ENCODE assay signal across 24 cellular contexts in genomic region chr13:89496478-89496877, GRCh38.
DNase-seq lines count a peak whose midpoint lies in the region; ATAC-seq and TF ChIP-seq lines count a peak whose summit lies in the region.
"Had no signal": no experiment of that assay in that cellular context is flagged by ENCODE, and none has a peak within 500 bp of the region (broad histone marks: within the 10 kb centered on the region; RNA-seq: fewer than 3 reads in every experiment).

No MANE protein-coding gene starts in this region.

- H3K9me3 ChIP-seq in SK-N-SH = no peaks in the 10 kb centered on the region
- H3K9me3 ChIP-seq: A549 had no signal

- in situ Hi-C loops in GM13976 (cut with MboI; ENCODE audit: low sequenced_read_pairs, unreplicated experiment) = no loop called here

- CTCF ChIA-PET in SK-N-SH (lab: Yijun Ruan, JAX) = no interaction called here

- no peak overlapping the region for H3K56ac ChIP-seq in mesendoderm (ENCODE audit: low read length)

- 16% methylated on average over 2 of the region's 2 CpGs for WGBS in SK-N-SH (ENCODE audit: low lambda C conversion rate)
- no CpG with 5 or more reads among the region's 2 CpGs for WGBS in mesendoderm (ENCODE audit: extremely low coverage, insufficient coverage, low lambda C conversion rate)

- no peak overlapping the region for H2BK15ac ChIP-seq in mesendoderm (replicated peaks; ENCODE audit: low read depth)

- no peak overlapping the region for H3K4me3 ChIP-seq in SK-N-SH (ENCODE audit: low read depth in 2 of 2, low read length in 1 of 2)
- no peak overlapping the region for H3K4me3 ChIP-seq in mesendoderm (ENCODE audit: low read length)
- H3K4me3 ChIP-seq: A549, BLaER1, GM12878 had no signal

- H2AFZ ChIP-seq in SK-N-SH (ENCODE audit: low read depth) = no peak overlapping the region

- H3K27ac ChIP-seq in SK-N-SH (ENCODE audit: low read depth in 2 of 2, low read length in 1 of 2) = no peak overlapping the region
- no peak overlapping the region for H3K27ac ChIP-seq in mesendoderm (ENCODE audit: low read depth, low read length)
- H3K27ac ChIP-seq: 22Rv1, A549, BLaER1, HL-60 had no signal

- no peaks in the 10 kb centered on the region for H3F3A ChIP-seq in SK-N-SH (replicated peaks; ENCODE audit: insufficient read depth)

- TF ChIP-seq CTCF in SK-N-SH (IDR thresholded peaks at IDR 0.05) (no peak), GM13976 (IDR thresholded peaks at IDR 0.05; ENCODE audit: borderline replicate concordance, control extremely low read depth, extremely low read depth, insufficient read depth, missing control alignments) (no peak)

- H3K9me2 ChIP-seq in SK-N-SH = no peaks in the 10 kb centered on the region

- H3K27me3 ChIP-seq in SK-N-SH (ENCODE audit: insufficient read depth) = no peaks in the 10 kb centered on the region
- H3K27me3 ChIP-seq in mesendoderm (ENCODE audit: insufficient read depth, low read length, poor library complexity) = no peaks in the 10 kb centered on the region
- H3K27me3 ChIP-seq: BLaER1 had no signal

- ATAC-seq in GM19455 (IDR thresholded peaks at IDR 0.05; ENCODE audit: unreplicated experiment) = no peak
- ATAC-seq: A549, GM12878, HCT116 had no signal

- H3K36me3 ChIP-seq in SK-N-SH (replicated peaks in 1 of 2; ENCODE audit: control insufficient read depth in 1 of 2, insufficient read depth in 2 of 2, low read length in 1 of 2) (no peaks in the 10 kb centered on the region), mesendoderm (ENCODE audit: control insufficient read depth, insufficient read depth, low read length) (no peaks in the 10 kb centered on the region)
- H3K36me3 ChIP-seq: BLaER1 had no signal

- H3K4me1 ChIP-seq in SK-N-SH (ENCODE audit: control insufficient read depth in 1 of 2, insufficient read depth in 2 of 2, low read depth in 1 of 2, low read length in 1 of 2) (peaks cover 0 to 3% of the 10 kb centered on the region in 2 experiments; a peak in 2 of 4 replicates), mesendoderm (ENCODE audit: control insufficient read depth, low read depth, low read length) (no peaks in the 10 kb centered on the region)
- H3K4me1 ChIP-seq: A549, BLaER1 had no signal

- H2BK5ac ChIP-seq in mesendoderm (ENCODE audit: low read length) = no peak overlapping the region

- POLR2A ChIA-PET in SK-N-SH (lab: Yijun Ruan, JAX) = no interaction called here

- no peak overlapping the region for H2AK5ac ChIP-seq in mesendoderm (ENCODE audit: low read length)

- H3K23ac ChIP-seq in mesendoderm (ENCODE audit: low read length) = no peak overlapping the region

- no peaks in the 10 kb centered on the region for H4K20me1 ChIP-seq in SK-N-SH (ENCODE audit: insufficient read depth)
- H4K20me1 ChIP-seq: BLaER1 had no signal

- no peak overlapping the region for H2BK120ac ChIP-seq in mesendoderm (ENCODE audit: low read depth, low read length)

- H3K9ac ChIP-seq in SK-N-SH = no peak overlapping the region
- no peak overlapping the region for H3K9ac ChIP-seq in mesendoderm (ENCODE audit: low read length)
- H3K9ac ChIP-seq: BLaER1 had no signal

- H3K4me2 ChIP-seq in SK-N-SH (no peak overlapping the region), mesendoderm (ENCODE audit: low read length) (no peak overlapping the region)
- H3K4me2 ChIP-seq: A549, BLaER1 had no signal

- no peaks in the 10 kb centered on the region for H3K79me1 ChIP-seq in mesendoderm (ENCODE audit: low read length)

- H3K79me2 ChIP-seq in SK-N-SH (ENCODE audit: insufficient read depth) (no peaks in the 10 kb centered on the region), mesendoderm (ENCODE audit: control insufficient read depth, insufficient read depth, low read length) (no peaks in the 10 kb centered on the region)

- H4K5ac ChIP-seq in mesendoderm (ENCODE audit: low read length) = no peak overlapping the region

- TF ChIP-seq EP300 in SK-N-SH (IDR thresholded peaks at IDR 0.05; ENCODE audit: borderline replicate concordance in 1 of 2, low read depth in 1 of 2, low read length in 1 of 2) = peak in 1 of 2 experiments; percentile 97; a peak in 2 of 4 replicates

- TF ChIP-seq RAD21 in SK-N-SH (IDR thresholded peaks at IDR 0.05; ENCODE audit: low read length) = peak; percentile 15; the same call in 1 of the 2 replicates

- no peak overlapping the region for H3K18ac ChIP-seq in mesendoderm (ENCODE audit: low read length)

- peak; percentile 5 for DNase-seq in NCI-H146 (lab: John Stamatoyannopoulos, UW)
- DNase-seq in NCI-H146 treated with DMSO at 0.1 percent for 48 hours (lab: John Stamatoyannopoulos, UW; ENCODE audit: unreplicated experiment) = no peak
- DNase-seq in NCI-H226 = peak; percentile 49
- DNase-seq in SK-N-SH = peak; percentile 56
- peak; percentile 53 for DNase-seq in mesendoderm
- no peak for DNase-seq in GM13976 (ENCODE audit: low spot score)
- no peak for DNase-seq in NCI-H345 (lab: John Stamatoyannopoulos, UW)
- DNase-seq: AML-193; Calu3; CD4-positive, alpha-beta memory T cell; DMS 273 treated with DMSO at 0.1 percent for 48 hours; DMS53; DND-41; EL; GOT3; H7; HFFc6 had no signal

- no peak overlapping the region for H4K8ac ChIP-seq in mesendoderm (ENCODE audit: low read depth, low read length)

- no peak overlapping the region for H3K4ac ChIP-seq in mesendoderm (ENCODE audit: low read depth, low read length)

TF ChIP-seq in SK-N-SH, 30 proteins besides CTCF, POLR2A, EP300 and RAD21:
- TF ChIP-seq RCOR1 (IDR thresholded peaks at IDR 0.05; ENCODE audit: low read length) (peak; percentile 98), MXI1 (IDR thresholded peaks at IDR 0.05; ENCODE audit: low read depth, low read length) (no peak), POLR2AphosphoS5 (IDR thresholded peaks at IDR 0.05; ENCODE audit: low read depth, low read length) (peak; percentile 60), CHD2 (IDR thresholded peaks at IDR 0.05; ENCODE audit: low read length, partially characterized antibody) (peak; percentile 82), FOXJ3 (CRISPR knock-in tag; IDR thresholded peaks at IDR 0.05) (peak; percentile 86), SMC3 (IDR thresholded peaks at IDR 0.05; ENCODE audit: low read depth, low read length) (no peak), TCF12 (IDR thresholded peaks at IDR 0.05) (peak; percentile 53), TEAD4 (IDR thresholded peaks at IDR 0.05; ENCODE audit: borderline replicate concordance, insufficient read depth) (0 out of 2 replicates have a peak, but pooled peaks have one; percentile 24), SIN3A (IDR thresholded peaks at IDR 0.05; ENCODE audit: borderline replicate concordance, low read depth, low read length) (no peak), JUND (IDR thresholded peaks at IDR 0.05) (0 out of 2 replicates have a peak, but pooled peaks have one; percentile 32), GATA2 (CRISPR knock-in tag; IDR thresholded peaks at IDR 0.05) (peak; percentile 99)
- TF ChIP-seq, protein P1, sequence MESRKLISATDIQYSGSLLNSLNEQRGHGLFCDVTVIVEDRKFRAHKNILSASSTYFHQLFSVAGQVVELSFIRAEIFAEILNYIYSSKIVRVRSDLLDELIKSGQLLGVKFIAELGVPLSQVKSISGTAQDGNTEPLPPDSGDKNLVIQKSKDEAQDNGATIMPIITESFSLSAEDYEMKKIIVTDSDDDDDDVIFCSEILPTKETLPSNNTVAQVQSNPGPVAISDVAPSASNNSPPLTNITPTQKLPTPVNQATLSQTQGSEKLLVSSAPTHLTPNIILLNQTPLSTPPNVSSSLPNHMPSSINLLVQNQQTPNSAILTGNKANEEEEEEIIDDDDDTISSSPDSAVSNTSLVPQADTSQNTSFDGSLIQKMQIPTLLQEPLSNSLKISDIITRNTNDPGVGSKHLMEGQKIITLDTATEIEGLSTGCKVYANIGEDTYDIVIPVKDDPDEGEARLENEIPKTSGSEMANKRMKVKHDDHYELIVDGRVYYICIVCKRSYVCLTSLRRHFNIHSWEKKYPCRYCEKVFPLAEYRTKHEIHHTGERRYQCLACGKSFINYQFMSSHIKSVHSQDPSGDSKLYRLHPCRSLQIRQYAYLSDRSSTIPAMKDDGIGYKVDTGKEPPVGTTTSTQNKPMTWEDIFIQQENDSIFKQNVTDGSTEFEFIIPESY (IDR thresholded peaks at IDR 0.05; ENCODE audit: borderline replicate concordance, low read depth) = no peak

Comparison
In these comparisons a context has a peak if more than half of its experiments do, and no peak if none do; other contexts are left out.
1. DNase-seq: peak in NCI-H146 (single experiment), NCI-H226 (single experiment), SK-N-SH (single experiment) and mesendoderm (single experiment); none in NCI-H146 treated with DMSO at 0.1 percent for 48 hours (single experiment), GM13976 (single experiment) and NCI-H345 (single experiment).